11 cellular contexts compared by ENCODE assay signal in the genomic region with DNA sequence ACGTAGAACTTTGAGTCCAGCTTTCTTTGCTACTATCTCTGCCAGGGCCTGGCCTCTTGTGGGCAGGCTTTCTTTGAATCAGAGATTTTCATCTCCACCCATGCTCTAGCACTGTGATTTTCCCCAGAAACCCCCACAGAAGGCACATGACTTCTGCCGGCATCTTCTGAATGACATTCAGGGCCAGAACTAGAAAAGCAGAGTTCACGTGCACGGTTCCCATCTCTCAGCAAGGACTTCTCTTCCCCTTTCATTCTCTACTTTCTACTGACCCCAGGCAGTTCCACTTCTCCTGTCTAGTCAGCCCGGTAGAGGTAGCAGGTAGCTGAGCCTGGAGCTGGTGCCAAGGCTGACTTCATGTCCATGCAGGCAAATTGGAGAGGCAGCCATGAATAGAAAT. TPM values are rescaled to one million over a fixed set of nuclear protein-coding genes. Genes with fewer than 3 reads are reported as not detected.
DNase-seq lines count a peak whose midpoint lies in the region; ATAC-seq, FAIRE-seq and TF ChIP-seq lines count a peak whose summit lies in the region.
"Had no signal": no experiment of that assay in that cellular context is flagged by ENCODE, and none has a peak within 500 bp of the region (broad histone marks: within the 10 kb centered on the region; RNA-seq: fewer than 3 reads in every experiment).

No MANE protein-coding gene starts in this region.

- H3K36me3 ChIP-seq in esophagus squamous epithelium (no peaks in the 10 kb centered on the region), endodermal cell (ENCODE audit: control insufficient read depth, insufficient read depth, low read length) (no peaks in the 10 kb centered on the region)
- H3K36me3 ChIP-seq: adrenal gland had no signal

- H3K9ac ChIP-seq in endodermal cell (ENCODE audit: extremely low read depth, low read length, poor library complexity, severe bottlenecking), result no peak overlapping the region

- no peak for TF ChIP-seq CTCF in GM20000 (IDR thresholded peaks at IDR 0.05; ENCODE audit: extremely low read depth, missing control alignments)
- TF ChIP-seq CTCF in esophagus squamous epithelium (IDR thresholded peaks at IDR 0.05), result no peak
- TF ChIP-seq CTCF in endodermal cell (conservative IDR thresholded peaks at IDR 0.05), result no peak

- peaks cover 8% of the 10 kb centered on the region for H3K27me3 Mint-ChIP-seq in endodermal cell (ENCODE audit: insufficient read depth)

- 50 to 53% methylated on average over 5 of the region's 5 CpGs for WGBS in esophagus squamous epithelium, 2 donors
- WGBS in endodermal cell (ENCODE audit: insufficient coverage in 1 of 2, insufficient read length in 1 of 2), 2 experiments, result 76 to 78% methylated on average over 5 of the region's 5 CpGs

- H3K4me1 ChIP-seq in esophagus squamous epithelium (peaks cover 0 to 17% (median 0%) of the 10 kb centered on the region in 3 donors), endodermal cell (ENCODE audit: control insufficient read depth, insufficient read depth, low read length) (no peaks in the 10 kb centered on the region)
- H3K4me1 ChIP-seq: adrenal gland had no signal

- no peak overlapping the region for H3K27ac Mint-ChIP-seq in endodermal cell

- H3K9me3 ChIP-seq in esophagus squamous epithelium, result no peaks in the 10 kb centered on the region
- H3K9me3 ChIP-seq in endodermal cell (ENCODE audit: control insufficient read depth, low read length), result no peaks in the 10 kb centered on the region
- H3K9me3 ChIP-seq: adrenal gland had no signal

- no peaks in the 10 kb centered on the region for H3K9me3 Mint-ChIP-seq in endodermal cell

- H3K27me3 ChIP-seq in esophagus squamous epithelium, result no peaks in the 10 kb centered on the region
- H3K27me3 ChIP-seq in endodermal cell (ENCODE audit: control insufficient read depth, insufficient read depth, low read length, poor library complexity, severe bottlenecking), result no peaks in the 10 kb centered on the region
- H3K27me3 ChIP-seq: adrenal gland had no signal

- peak; percentile 60 for ATAC-seq in HG03354 (IDR thresholded peaks at IDR 0.05; ENCODE audit: poor library complexity, severe bottlenecking, unreplicated experiment)

- H3K4me3 ChIP-seq in esophagus squamous epithelium (no peak overlapping the region), endodermal cell (ENCODE audit: low read length) (no peak overlapping the region)
- H3K4me3 ChIP-seq: adrenal gland had no signal

- no peak overlapping the region for H3K4me3 Mint-ChIP-seq in endodermal cell

- no peak for TF ChIP-seq POLR2A in esophagus squamous epithelium (IDR thresholded peaks at IDR 0.05)

- H3K27ac ChIP-seq in esophagus squamous epithelium (no peak overlapping the region), endodermal cell (ENCODE audit: low read depth, low read length) (no peak overlapping the region)
- H3K27ac ChIP-seq: adrenal gland had no signal

- DNase-seq in GM18507 (ENCODE audit: extremely low spot score, insufficient read length, low read depth) (no peak), GM20000 (ENCODE audit: low spot score) (peak; percentile 61), medulla oblongata (ENCODE audit: extremely low spot score) (peak; percentile 48), esophagus squamous epithelium (lab: John Stamatoyannopoulos, UW) (no peak), endodermal cell (no peak), NCI-H526 (lab: John Stamatoyannopoulos, UW) (no peak)
- DNase-seq: H7, NCI-H524 had no signal

- intact Hi-C loops in esophagus squamous epithelium (cut with DNase I), result no loop called here

- FAIRE-seq in GM18507 (lab: Jason Lieb, UNC), result peak; percentile 88
- FAIRE-seq: endothelial cell of umbilical vein had no signal

- no peaks in the 10 kb centered on the region for H3K36me3 Mint-ChIP-seq in endodermal cell (ENCODE audit: low read depth)

- H3K4me1 Mint-ChIP-seq in endodermal cell, result no peaks in the 10 kb centered on the region

RNA-seq across cellular contexts. Expression of gene BATF, which starts 26.9 kb away (rescaled TPM):
- total RNA-seq in esophagus squamous epithelium, result 10 to 100 TPM in 1 of 4 donors, 1 to 10 TPM in 3; 1.7 to 14.5 (median 6.8) TPM
- not detected for total RNA-seq in endodermal cell
- polyA plus RNA-seq in endodermal cell (2013, experiment 1 of 2), result not detected
- not detected for polyA plus RNA-seq in endodermal cell (2013, experiment 2 of 2)
- total RNA-seq: endothelial cell of umbilical vein, H7 had no signal
- polyA plus RNA-seq: endothelial cell of umbilical vein had no signal

RNA-seq across cellular contexts. Expression of gene FLVCR2, which starts 29.3 kb away (rescaled TPM):
- 1 to 10 TPM; 1.1 to 7.6 (median 3.8) TPM for total RNA-seq in esophagus squamous epithelium
- 1 to 10 TPM; 6.2 to 8.9 TPM for total RNA-seq in endodermal cell
- polyA plus RNA-seq in endodermal cell (2013, experiment 1 of 2), result 4.7 TPM
- polyA plus RNA-seq in endodermal cell (2013, experiment 2 of 2), result 4.8 TPM

Comparison
In these comparisons a context has a peak if more than half of its experiments do, and no peak if none do; other contexts are left out.
1. DNase-seq: peak in GM20000 (single experiment) and medulla oblongata (single experiment); none in GM18507 (single experiment), esophagus squamous epithelium (single experiment), endodermal cell (single experiment) and NCI-H526 (0 of 2).